13 cellular contexts compared by ENCODE assay signal in genomic region chr7:158602905-158603772, GRCh38. TPM values are rescaled to one million over a fixed set of nuclear protein-coding genes. Genes with fewer than 3 reads are reported as not detected.
DNase-seq lines count a peak whose midpoint lies in the region; ATAC-seq and TF ChIP-seq lines count a peak whose summit lies in the region.
"Had no signal": no experiment of that assay in that cellular context is flagged by ENCODE, and none has a peak within 500 bp of the region (broad histone marks: within the 10 kb centered on the region; RNA-seq: fewer than 3 reads in every experiment).

No MANE protein-coding gene starts in this region.

- no peak overlapping the region for H2BK20ac ChIP-seq in IMR-90 (ENCODE audit: low read depth, low read length)

- CTCF ChIA-PET in IMR-90 (lab: Yijun Ruan, JAX): no interaction called here

- TF ChIP-seq POLR2A in IMR-90 (IDR thresholded peaks at IDR 0.05; ENCODE audit: low read depth, low read length): no peak

- H2AK9ac ChIP-seq in IMR-90 (replicated peaks; ENCODE audit: low read depth, low read length, poor library complexity): no peak overlapping the region

- H3K23ac ChIP-seq in IMR-90 (ENCODE audit: low read depth, low read length): no peak overlapping the region

- no peaks in the 10 kb centered on the region for H3K36me3 Mint-ChIP-seq in progenitor cell of endocrine pancreas (ENCODE audit: insufficient read depth)

- no peaks in the 10 kb centered on the region for H3K9me3 ChIP-seq in IMR-90 (ENCODE audit: control insufficient read depth, insufficient read depth, low read length)
- H3K9me3 ChIP-seq: prostate gland had no signal

- H3K4ac ChIP-seq in IMR-90 (ENCODE audit: low read depth, low read length): no peak overlapping the region

- H2AFZ ChIP-seq in IMR-90 (replicated peaks; ENCODE audit: low read length, poor library complexity): no peak overlapping the region

- POLR2A ChIA-PET in IMR-90 (lab: Charles Lee; ENCODE audit: unreplicated experiment): no interaction called here

- intact Hi-C loops in IMR-90 (cut with micrococcal nuclease): no loop called here

- H2BK120ac ChIP-seq in IMR-90 (ENCODE audit: low read depth, low read length): no peak overlapping the region

- no peak for TF ChIP-seq RAD21 in IMR-90 (IDR thresholded peaks at IDR 0.05; ENCODE audit: low read length)

- no peak overlapping the region for H2BK15ac ChIP-seq in IMR-90 (ENCODE audit: low read depth, low read length)

- H3K27ac Mint-ChIP-seq in progenitor cell of endocrine pancreas: peak overlapping the region; percentile 41
- H3K27ac Mint-ChIP-seq: T-helper 2 cell treated with Interferon-gamma antibody and Interleukin-4, amounts not matched to agents 5 μg/mL and 100 μg/mL, for 36 hours had no signal

- H3K9me1 ChIP-seq in IMR-90 (ENCODE audit: insufficient read depth, low read length): no peaks in the 10 kb centered on the region; the same call in 1 of the 2 replicates

- BruUV-seq in IMR-90 (replicated peaks; lab: Mats Ljungman, UMichigan): no TSS peak

- no peak overlapping the region for H3K4me3 ChIP-seq in IMR-90 (ENCODE audit: insufficient read depth, low read depth, low read length)
- H3K4me3 ChIP-seq: prostate gland had no signal

- DNase-seq in activated CD4-positive, alpha-beta T cell treated with anti-CD3 and anti-CD28 coated beads, Interleukin-2, amount 50 U/mL, for 48 hours: peak; percentile 41 to 44
- DNase-seq in activated CD4-positive, alpha-beta T cell treated with anti-CD3 and anti-CD28 coated beads for 1 hour: no peak
- DNase-seq in IMR-90: peak; percentile 63
- DNase-seq in progenitor cell of endocrine pancreas (ENCODE audit: low spot score, unreplicated experiment): no peak
- DNase-seq in COLO668 (lab: John Stamatoyannopoulos, UW; ENCODE audit: unreplicated experiment): no peak
- DNase-seq in NCI-H345 treated with DMSO at 0.1 percent for 48 hours (lab: John Stamatoyannopoulos, UW; ENCODE audit: unreplicated experiment): no peak
- no peak for DNase-seq in NOMO-1 treated with dmso at 0.1 percent for 144 hours (lab: John Stamatoyannopoulos, UW; ENCODE audit: unreplicated experiment)
- DNase-seq: dermis blood vessel endothelial cell; NCI-H1105 treated with DMSO at 0.1 percent for 48 hours; stimulated activated CD4-positive, alpha-beta T cell treated with anti-CD3 and anti-CD28 coated beads, Interleukin-4, amount 100 ng/mL, for 4 hours had no signal

- no peak overlapping the region for H3K27ac ChIP-seq in IMR-90 (ENCODE audit: insufficient read depth, low read length)
- H3K27ac ChIP-seq: prostate gland had no signal

- no peak overlapping the region for H3K14ac ChIP-seq in IMR-90 (replicated peaks; ENCODE audit: low read depth, low read length)

- no peaks in the 10 kb centered on the region for H3K79me1 ChIP-seq in IMR-90 (ENCODE audit: low read depth in 1 of 2, low read length in 2 of 2)

- no peaks in the 10 kb centered on the region for H3K4me1 ChIP-seq in IMR-90 (ENCODE audit: control insufficient read depth, insufficient read depth, low read length)
- H3K4me1 ChIP-seq: prostate gland had no signal

- ATAC-seq in HG02571 (IDR thresholded peaks at IDR 0.05; ENCODE audit: unreplicated experiment): peak; percentile 59
- ATAC-seq in IMR-90 (ENCODE audit: low read depth): no peak; the same call in 1 of the 2 replicates

- H3K27me3 ChIP-seq in IMR-90 (ENCODE audit: control insufficient read depth, insufficient read depth, low read length): no peaks in the 10 kb centered on the region

- TF ChIP-seq CTCF in IMR-90 (conservative IDR thresholded peaks at IDR 0.05; ENCODE audit: low read depth, low read length) (no peak), progenitor cell of endocrine pancreas (IDR thresholded peaks at IDR 0.05; ENCODE audit: unreplicated experiment) (no peak)

- no peak overlapping the region for H4K8ac ChIP-seq in IMR-90 (ENCODE audit: low read depth in 2 of 2, low read length in 2 of 2)

- no peak overlapping the region for H3K4me3 Mint-ChIP-seq in progenitor cell of endocrine pancreas (ENCODE audit: low read depth)
- H3K4me3 Mint-ChIP-seq: T-helper 2 cell treated with Interferon-gamma antibody and Interleukin-4, amounts not matched to agents 5 μg/mL and 100 μg/mL, for 36 hours had no signal

- H4K20me1 ChIP-seq in IMR-90 (ENCODE audit: insufficient read depth, low read length): no peaks in the 10 kb centered on the region

- no peaks in the 10 kb centered on the region for H3K9me3 Mint-ChIP-seq in progenitor cell of endocrine pancreas (ENCODE audit: low read depth)
- H3K9me3 Mint-ChIP-seq: T-helper 2 cell treated with Interferon-gamma antibody and Interleukin-4, amounts not matched to agents 5 μg/mL and 100 μg/mL, for 36 hours had no signal

- H2AK5ac ChIP-seq in IMR-90 (ENCODE audit: low read depth, low read length): no peak overlapping the region

- 85% methylated on average over 7 of the region's 22 CpGs; no CpG with 5 or more reads in 1 of the 2 experiments for WGBS in IMR-90 (ENCODE audit: extremely low coverage in 2 of 2, insufficient read length in 1 of 2), 2 experiments

- no peak overlapping the region for H3K18ac ChIP-seq in IMR-90 (ENCODE audit: low read depth, low read length)

- dilution Hi-C loops in IMR-90 (cut with HindIII; ENCODE audit: low sequenced_read_pairs, unreplicated experiment): no loop called here

- no peak overlapping the region for H3K4me2 ChIP-seq in IMR-90 (ENCODE audit: low read depth, low read length)

- H4K5ac ChIP-seq in IMR-90 (ENCODE audit: low read depth, low read length): no peak overlapping the region

- in situ Hi-C loops in IMR-90 (cut with MboI; ENCODE audit: low sequenced_read_pairs): no loop called here

- peaks cover 3% of the 10 kb centered on the region; the same call in 1 of the 2 replicates for H3K36me3 ChIP-seq in IMR-90 (ENCODE audit: control insufficient read depth, insufficient read depth, low read length)
- H3K36me3 ChIP-seq: prostate gland had no signal

- no peak overlapping the region for H2BK5ac ChIP-seq in IMR-90 (ENCODE audit: low read depth, low read length, poor library complexity, severe bottlenecking)

- no peak overlapping the region for H4K91ac ChIP-seq in IMR-90 (ENCODE audit: insufficient read depth, low read depth, low read length)

- no peaks in the 10 kb centered on the region for H3K27me3 Mint-ChIP-seq in progenitor cell of endocrine pancreas

- H3K4me1 Mint-ChIP-seq in progenitor cell of endocrine pancreas (ENCODE audit: low read depth): no peaks in the 10 kb centered on the region

- H3K56ac ChIP-seq in IMR-90 (ENCODE audit: extremely low read depth, insufficient read depth, low read length): no peak overlapping the region

- H3K9ac ChIP-seq in IMR-90 (ENCODE audit: low read depth, low read length): no peak overlapping the region

TF ChIP-seq in IMR-90, 13 proteins besides CTCF, POLR2A, EP300 and RAD21:
- TF ChIP-seq FOS (IDR thresholded peaks at IDR 0.05; ENCODE audit: low read depth, low read length): no peak

RNA-seq across cellular contexts. Expression of gene PTPRN2, which starts 15.5 kb away (rescaled TPM):
- total RNA-seq in IMR-90 (2012; rRNA removed) (under 0.01 TPM in 1 of 2 replicates, not detected in the other), progenitor cell of endocrine pancreas (9.4 and 11.4 TPM in 2 replicates)
- 0.03 and 0.06 TPM in 2 replicates for polyA plus RNA-seq in IMR-90 (2012; rRNA removed)
- 0.05 and 0.09 TPM in 2 replicates for polyA plus RNA-seq in IMR-90 (2012; cell fraction: cytosol; rRNA removed)
- polyA plus RNA-seq in IMR-90 (2012; cell fraction: nucleus; rRNA removed; ENCODE audit: low replicate concordance): 0.05 and 0.07 TPM in 2 replicates

Comparison
In these comparisons a context has a peak if more than half of its experiments do, and no peak if none do; other contexts are left out.
1. DNase-seq: peak in activated CD4-positive, alpha-beta T cell treated with anti-CD3 and anti-CD28 coated beads, Interleukin-2, amount 50 U/mL, for 48 hours (2 of 2) and IMR-90 (single experiment); none in activated CD4-positive, alpha-beta T cell treated with anti-CD3 and anti-CD28 coated beads for 1 hour (single experiment), progenitor cell of endocrine pancreas (single experiment), COLO668 (single experiment), NCI-H345 treated with DMSO at 0.1 percent for 48 hours (single experiment) and NOMO-1 treated with dmso at 0.1 percent for 144 hours (single experiment).
2. RNA of gene PTPRN2, which starts 15.5 kb away (total RNA-seq): 9.4 to 11.4 TPM in progenitor cell of endocrine pancreas; under 0.01 TPM in IMR-90; every median in the first group is over 10 times any median in the second.